8 cellular contexts compared by ENCODE assay signal in the genomic region with DNA sequence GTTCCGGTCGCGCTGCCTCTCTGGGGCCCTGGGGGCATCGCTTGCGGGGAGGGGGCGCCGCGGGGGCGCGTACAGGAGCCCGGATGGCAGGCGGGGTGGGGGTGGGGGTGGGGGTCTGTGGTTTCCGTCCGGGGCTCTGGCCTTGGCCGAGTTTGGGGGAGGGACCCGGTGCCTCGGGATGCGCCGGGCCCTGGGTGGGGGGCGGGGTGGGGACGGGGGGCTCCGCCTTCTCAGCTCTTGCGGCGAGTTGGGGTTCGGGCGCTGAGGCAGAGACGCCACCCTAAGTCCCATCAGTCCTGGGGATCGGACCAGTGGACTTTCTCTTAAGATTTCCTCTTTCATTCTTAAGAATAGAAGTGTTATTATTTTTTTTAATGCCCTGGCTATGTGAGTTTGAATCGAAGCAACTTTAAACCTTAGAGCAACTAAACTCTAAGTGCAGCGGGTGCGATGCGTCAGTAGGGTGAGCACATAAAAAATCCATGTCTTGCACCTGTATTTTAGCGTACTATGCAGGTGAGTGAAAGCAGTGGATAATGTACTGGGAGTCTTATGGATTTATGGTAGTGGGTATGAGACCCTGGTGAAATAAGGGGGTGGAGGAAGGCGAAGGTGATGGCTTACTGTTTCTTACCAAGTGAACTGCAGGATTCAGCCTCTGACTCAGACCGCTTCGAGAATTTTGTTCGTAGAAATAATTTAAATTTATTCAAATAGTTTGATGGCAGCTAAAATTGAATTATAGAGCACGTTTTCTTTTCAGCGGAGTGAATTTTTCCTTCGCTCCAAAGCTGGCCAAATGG. TPM values are rescaled to one million over a fixed set of nuclear protein-coding genes. Genes with fewer than 3 reads are reported as not detected.
DNase-seq lines count a peak whose midpoint lies in the region; ATAC-seq and TF ChIP-seq lines count a peak whose summit lies in the region.

No MANE protein-coding gene starts in this region.

- H3K27ac Mint-ChIP-seq in activated naive CD8-positive, alpha-beta T cell treated with anti-CD3 and anti-CD28 coated beads, Interleukin-2, amount 50 U/mL, for 24 hours, result peak overlapping the region; percentile 79
- peak overlapping the region; percentile 95 for H3K27ac Mint-ChIP-seq in progenitor cell of endocrine pancreas

- peaks cover 48% of the 10 kb centered on the region for H3K4me1 Mint-ChIP-seq in activated naive CD8-positive, alpha-beta T cell treated with anti-CD3 and anti-CD28 coated beads, Interleukin-2, amount 50 U/mL, for 24 hours
- H3K4me1 Mint-ChIP-seq in progenitor cell of endocrine pancreas (ENCODE audit: low read depth), result peaks cover 41% of the 10 kb centered on the region

- peak; percentile 20 for ATAC-seq in HG02852 (IDR thresholded peaks at IDR 0.05; ENCODE audit: unreplicated experiment)
- ATAC-seq in activated naive CD8-positive, alpha-beta T cell treated with anti-CD3 and anti-CD28 coated beads, Interleukin-2, amount 50 U/mL, for 24 hours, result peak; percentile 33
- ATAC-seq in left ventricle myocardium superior, result peak; percentile 6

- H3K4me3 Mint-ChIP-seq in activated naive CD8-positive, alpha-beta T cell treated with anti-CD3 and anti-CD28 coated beads, Interleukin-2, amount 50 U/mL, for 24 hours, result peak overlapping the region; percentile 87
- peak overlapping the region; percentile 91 for H3K4me3 Mint-ChIP-seq in progenitor cell of endocrine pancreas (ENCODE audit: low read depth)

- DNase-seq in GM10266 (ENCODE audit: extremely low spot score), result peak; percentile 81
- peak; percentile 46 for DNase-seq in RKO (ENCODE audit: low spot score)
- peak; percentile 48 for DNase-seq in activated naive CD8-positive, alpha-beta T cell treated with anti-CD3 and anti-CD28 coated beads, Interleukin-2, amount 50 U/mL, for 24 hours
- DNase-seq in left ventricle myocardium superior, result no peak
- no peak for DNase-seq in progenitor cell of endocrine pancreas (ENCODE audit: low spot score, unreplicated experiment)
- no peak for DNase-seq in NCI-H187 (lab: John Stamatoyannopoulos, UW)
- DNase-seq in NCI-H1092 (lab: John Stamatoyannopoulos, UW), result no peak

- TF ChIP-seq CTCF in GM10266 (IDR thresholded peaks at IDR 0.05; ENCODE audit: control insufficient read depth, insufficient read depth, low read depth, missing control alignments) (no peak), progenitor cell of endocrine pancreas (IDR thresholded peaks at IDR 0.05; ENCODE audit: unreplicated experiment) (no peak)

- intact Hi-C loops in left ventricle myocardium superior (cut with micrococcal nuclease), result loop anchor here (10.0 kb wide), 2 partner anchors 225 to 615 kb away; no protein-coding TSS in a partner anchor

- peaks cover 20% of the 10 kb centered on the region for H3K27me3 Mint-ChIP-seq in activated naive CD8-positive, alpha-beta T cell treated with anti-CD3 and anti-CD28 coated beads, Interleukin-2, amount 50 U/mL, for 24 hours
- H3K27me3 Mint-ChIP-seq in progenitor cell of endocrine pancreas, result peaks cover 3% of the 10 kb centered on the region

- no peaks in the 10 kb centered on the region for H3K9me3 Mint-ChIP-seq in activated naive CD8-positive, alpha-beta T cell treated with anti-CD3 and anti-CD28 coated beads, Interleukin-2, amount 50 U/mL, for 24 hours
- H3K9me3 Mint-ChIP-seq in progenitor cell of endocrine pancreas (ENCODE audit: low read depth), result no peaks in the 10 kb centered on the region

- peaks cover 11% of the 10 kb centered on the region for H3K36me3 Mint-ChIP-seq in activated naive CD8-positive, alpha-beta T cell treated with anti-CD3 and anti-CD28 coated beads, Interleukin-2, amount 50 U/mL, for 24 hours (ENCODE audit: low read depth)
- H3K36me3 Mint-ChIP-seq in progenitor cell of endocrine pancreas (ENCODE audit: insufficient read depth), result peaks cover 1% of the 10 kb centered on the region

RNA-seq across cellular contexts. Expression of a gene that starts 0.8 kb away (rescaled TPM):
- total RNA-seq in left ventricle myocardium superior (145 TPM), progenitor cell of endocrine pancreas (504 and 531 TPM in 2 replicates)

Comparison
In these comparisons a context has a peak if more than half of its experiments do, and no peak if none do; other contexts are left out.
1. DNase-seq: peak in GM10266 (single experiment), RKO (single experiment) and activated naive CD8-positive, alpha-beta T cell treated with anti-CD3 and anti-CD28 coated beads, Interleukin-2, amount 50 U/mL, for 24 hours (single experiment); none in left ventricle myocardium superior (single experiment), progenitor cell of endocrine pancreas (single experiment), NCI-H187 (0 of 2) and NCI-H1092 (single experiment).
2. Peak in every context shown above with its lines, with median percentiles within 50 percentile points of each other: ATAC-seq.